ENCODE assay signal across 15 cellular contexts in genomic region chr17:69809331-69809730, GRCh38.
"Had no signal": no experiment of that assay in that cellular context is flagged by ENCODE, and none has a peak within 500 bp of the region (broad histone marks: within the 10 kb centered on the region; RNA-seq: fewer than 3 reads in every experiment).

No MANE protein-coding gene starts in this region.

- FAIRE-seq: islet of Langerhans, pancreas had no signal

- H3K27me3 ChIP-seq: cardiac muscle cell, pancreas, stomach, uterus had no signal

- H3K27ac ChIP-seq: cardiac muscle cell, pancreas, stomach, uterus had no signal

- H3K9me3 ChIP-seq: pancreas, stomach, uterus had no signal

- H3K4me1 ChIP-seq: pancreas, stomach, uterus had no signal

- DNase-seq: activated CD4-positive, alpha-beta T cell treated with anti-CD3 and anti-CD28 coated beads for 1 hour; activated CD4-positive, alpha-beta T cell treated with anti-CD3 and anti-CD28 coated beads, Interleukin-2, amount 50 U/mL, for 48 hours; activated CD8-positive, alpha-beta memory T cell treated with anti-CD3 and anti-CD28 coated beads, Interleukin-2, amount 10 ng/mL, durations not matched to agents 7 days and 5 days; activated effector memory CD4-positive, alpha-beta T cell treated with anti-CD3 and anti-CD28 coated beads, Interleukin-2, amount 50 U/mL, for 16 hours; activated T-cell treated with anti-CD3 and anti-CD28 coated beads, Interleukin-2, amount 50 U/mL, for 24 hours; anterior cingulate cortex; cortex of kidney; effector memory CD4-positive, alpha-beta T cell; glutamatergic neuron; naive B cell; pancreas; stomach; uterus had no signal

- ATAC-seq: activated CD8-positive, alpha-beta memory T cell treated with anti-CD3 and anti-CD28 coated beads, Interleukin-2, amount 10 ng/mL, durations not matched to agents 7 days and 5 days; pancreas had no signal

- H3K36me3 ChIP-seq: cardiac muscle cell, pancreas, stomach, uterus had no signal

- H3K4me3 ChIP-seq: cardiac muscle cell, pancreas, stomach, uterus had no signal
